9 cellular contexts compared by ENCODE assay signal in the genomic region with DNA sequence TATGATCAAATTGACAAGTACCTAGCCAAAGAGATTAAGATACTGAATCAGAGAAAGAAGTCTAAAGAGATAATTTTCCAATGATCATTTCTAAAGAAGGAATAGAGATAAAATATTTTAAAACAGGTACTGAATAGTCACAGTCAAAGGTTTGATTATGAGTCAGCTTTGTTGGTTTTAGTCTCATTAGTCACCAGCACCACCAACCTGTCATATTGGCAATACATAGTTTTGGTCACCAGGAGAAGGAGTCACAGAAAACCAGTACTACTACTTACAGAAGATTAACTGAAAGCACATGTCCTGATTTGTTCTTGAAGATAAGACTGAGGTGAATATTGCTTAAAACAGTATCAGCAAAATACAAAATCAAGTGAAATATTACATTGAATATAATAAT. TPM values are rescaled to one million over a fixed set of nuclear protein-coding genes. Genes with fewer than 3 reads are reported as not detected.
DNase-seq lines count a peak whose midpoint lies in the region; ATAC-seq, FAIRE-seq and TF ChIP-seq lines count a peak whose summit lies in the region.
"Had no signal": no experiment of that assay in that cellular context is flagged by ENCODE, and none has a peak within 500 bp of the region (broad histone marks: within the 10 kb centered on the region; RNA-seq: fewer than 3 reads in every experiment).

No MANE protein-coding gene starts in this region.

- H4K20me1 ChIP-seq in endothelial cell of umbilical vein (replicated peaks; ENCODE audit: control insufficient read depth, extremely low read depth, insufficient read depth, low read length) = peaks cover 3% of the 10 kb centered on the region

- peak; percentile 94 for ATAC-seq in GM18498 (IDR thresholded peaks at IDR 0.05; ENCODE audit: unreplicated experiment)
- ATAC-seq in HG02642 (IDR thresholded peaks at IDR 0.05; ENCODE audit: poor library complexity, unreplicated experiment) = peak; percentile 95
- ATAC-seq in lower lobe of right lung = no peak

- FAIRE-seq in endothelial cell of umbilical vein (lab: Jason Lieb, UNC) = peak; percentile 61

- H3K27ac ChIP-seq in endothelial cell of umbilical vein (ENCODE audit: insufficient read depth, low read depth, low read length) = no peak overlapping the region
- no peak overlapping the region for H3K27ac ChIP-seq in lower lobe of right lung

- H3K4me3 ChIP-seq in endothelial cell of umbilical vein (replicated peaks in 1 of 3; ENCODE audit: insufficient read depth in 1 of 3, low read depth in 1 of 3, low read length in 3 of 3) = no peak overlapping the region
- no peak overlapping the region for H3K4me3 ChIP-seq in lower lobe of right lung

- POLR2A ChIA-PET in endothelial cell of umbilical vein (lab: Charles Lee) = no interaction called here

- H3K9me3 ChIP-seq in endothelial cell of umbilical vein (replicated peaks; ENCODE audit: control insufficient read depth, insufficient read depth, low read length) (no peaks in the 10 kb centered on the region), lower lobe of right lung (no peaks in the 10 kb centered on the region)

- DNase-seq in AG08395 (ENCODE audit: low spot score) (peak; percentile 44), NAMALWA (ENCODE audit: low spot score) (peak; percentile 29), endothelial cell of umbilical vein (ENCODE audit: low read depth, low spot score) (peak; percentile 66), posterior vena cava (ENCODE audit: low spot score) (no peak), iPS-NIHi7 (ENCODE audit: extremely low spot score) (no peak), lower lobe of right lung (no peak)
- DNase-seq: left cardiac atrium had no signal

- H3K27me3 ChIP-seq in endothelial cell of umbilical vein (ENCODE audit: control insufficient read depth in 2 of 2, insufficient read depth in 2 of 2, low read length in 2 of 2) (no peaks in the 10 kb centered on the region), lower lobe of right lung (ENCODE audit: low read depth) (no peaks in the 10 kb centered on the region)

- TF ChIP-seq POLR2A in endothelial cell of umbilical vein (IDR thresholded peaks at IDR 0.05; ENCODE audit: low read depth, low read length) = no peak

- CTCF ChIA-PET in endothelial cell of umbilical vein (lab: Charles Lee) = interaction anchor here (0.8 to 3.1 kb wide), 7 partner anchors 8 to 569 kb away, joined by 3 to 11 read pairs (median 4); partner anchors contain the start of gene ZNF438

- H2AFZ ChIP-seq in endothelial cell of umbilical vein (ENCODE audit: low read depth, low read length) = no peak overlapping the region

- no TSS peak for BruUV-seq in endothelial cell of umbilical vein (replicated peaks; lab: Mats Ljungman, UMichigan)

- TF ChIP-seq CTCF in endothelial cell of umbilical vein (IDR thresholded peaks at IDR 0.05; ENCODE audit: extremely low read depth in 1 of 2, insufficient read depth in 1 of 2, low read depth in 1 of 2, low read length in 2 of 2) (no peak), lower lobe of right lung (IDR thresholded peaks at IDR 0.05) (no peak)

- H3K9ac ChIP-seq in endothelial cell of umbilical vein (replicated peaks; ENCODE audit: extremely low read depth, insufficient read depth, low read length) = no peak overlapping the region

- intact Hi-C loops in endothelial cell of umbilical vein (cut with micrococcal nuclease) = loop anchor here (1.0 kb wide), 1 partner anchor 569 kb away; no protein-coding TSS in a partner anchor
- intact Hi-C loops in posterior vena cava (cut with DNase I) = no loop called here
- intact Hi-C loops in lower lobe of right lung (cut with DNase I) = no loop called here

- H3K36me3 ChIP-seq in endothelial cell of umbilical vein (ENCODE audit: control insufficient read depth in 2 of 2, extremely low read depth in 1 of 2, insufficient read depth in 2 of 2, low read length in 2 of 2) = no peaks in the 10 kb centered on the region
- no peaks in the 10 kb centered on the region for H3K36me3 ChIP-seq in lower lobe of right lung

- no peaks in the 10 kb centered on the region for H3K9me1 ChIP-seq in endothelial cell of umbilical vein (replicated peaks; ENCODE audit: control insufficient read depth, extremely low read depth, insufficient read depth, low read length)

- peaks cover 97% of the 10 kb centered on the region for H3K79me2 ChIP-seq in endothelial cell of umbilical vein (ENCODE audit: control insufficient read depth, insufficient read depth, low read length)

- H3K4me1 ChIP-seq in endothelial cell of umbilical vein (ENCODE audit: control insufficient read depth, extremely low read depth, insufficient read depth, low read length) = peaks cover 9% of the 10 kb centered on the region
- H3K4me1 ChIP-seq in lower lobe of right lung = no peaks in the 10 kb centered on the region

- H3K4me2 ChIP-seq in endothelial cell of umbilical vein (ENCODE audit: insufficient read depth, low read length) = no peak overlapping the region

- dilution Hi-C loops in endothelial cell of umbilical vein (cut with MboI; ENCODE audit: extremely low pct_ligation_motif_present, low sequenced_read_pairs) = no loop called here

TF ChIP-seq in endothelial cell of umbilical vein, 7 proteins besides CTCF, POLR2A, EP300 and RAD21:
- TF ChIP-seq POLR2AphosphoS5 (IDR thresholded peaks at IDR 0.05; ENCODE audit: insufficient read depth, low read depth, low read length) (no peak), MYC (IDR thresholded peaks at IDR 0.05; ENCODE audit: low read depth, low read length) (no peak), EZH2 (IDR thresholded peaks at IDR 0.05; ENCODE audit: borderline replicate concordance, low read depth, low read length, severe bottlenecking) (no peak), GATA2 (IDR thresholded peaks at IDR 0.05; ENCODE audit: insufficient read depth, insufficient read length, low read depth, low read length) (no peak), FOS (IDR thresholded peaks at IDR 0.05; ENCODE audit: borderline replicate concordance, insufficient read depth, low read length) (peak; percentile 60), MAX (IDR thresholded peaks at IDR 0.05; ENCODE audit: insufficient read depth, insufficient read length) (no peak), JUN (IDR thresholded peaks at IDR 0.05; ENCODE audit: borderline replicate concordance, insufficient read depth, insufficient read length, low read depth) (peak; percentile 68)

RNA-seq across cellular contexts. Expression of gene ZEB1, which starts 34.6 kb away (rescaled TPM):
- total RNA-seq in endothelial cell of umbilical vein (117 and 130 TPM in 2 replicates), posterior vena cava (100 to 1,000 TPM; 118 to 141 TPM), lower lobe of right lung (46.4 TPM)
- polyA plus RNA-seq in endothelial cell of umbilical vein = 16.2 and 19.8 TPM in 2 replicates
- 25.6 and 27.9 TPM in 2 replicates for polyA plus RNA-seq in endothelial cell of umbilical vein (2011; cell fraction: cytosol; rRNA removed)
- polyA plus RNA-seq in endothelial cell of umbilical vein (2011; cell fraction: nucleus; rRNA removed) = 147 and 165 TPM in 2 replicates
- 70.6 and 77.6 TPM in 2 replicates for polyA plus RNA-seq in endothelial cell of umbilical vein (2012)
- 125 and 132 TPM in 2 replicates for polyA minus RNA-seq in endothelial cell of umbilical vein
- polyA minus RNA-seq in endothelial cell of umbilical vein (2011; cell fraction: cytosol; rRNA and poly(A)+ RNA removed) = 8.4 TPM
- 450 and 456 TPM in 2 replicates for polyA minus RNA-seq in endothelial cell of umbilical vein (2011; cell fraction: nucleus; rRNA and poly(A)+ RNA removed)

Comparison
In these comparisons a context has a peak if more than half of its experiments do, and no peak if none do; other contexts are left out.
1. DNase-seq: peak in AG08395 (single experiment), NAMALWA (single experiment) and endothelial cell of umbilical vein (single experiment); none in posterior vena cava (single experiment), iPS-NIHi7 (single experiment) and lower lobe of right lung (single experiment).
2. ATAC-seq: peak in GM18498 (single experiment) and HG02642 (single experiment); none in lower lobe of right lung (0 of 2).